In genomic region chr11:17388609-17389204, GRCh38 we compare ENCODE assay signal across 8 cellular contexts. TPM values are rescaled to one million over a fixed set of nuclear protein-coding genes. Genes with fewer than 3 reads are reported as not detected.
DNase-seq lines count a peak whose midpoint lies in the region; ATAC-seq lines count a peak whose summit lies in the region.

TSS of gene KCNJ11 (minus strand) at chr11:17388659. CDS start at chr11:17388091, 568 bp downstream.

- H3K9me3 Mint-ChIP-seq in CD4-positive, CD25-positive, alpha-beta regulatory T cell, result no peaks in the 10 kb centered on the region
- H3K9me3 Mint-ChIP-seq in activated T-helper 2 cell treated with anti-CD3 and anti-CD28 coated beads, Interferon-gamma antibody, Interleukin-2, Interleukin-4, amounts not matched to agents 10 μg/mL and 5 μg/mL and 100 μg/mL, durations not matched to agents 14 hours and 24 hours and 36 hours, result no peaks in the 10 kb centered on the region
- no peaks in the 10 kb centered on the region for H3K9me3 Mint-ChIP-seq in stimulated activated effector memory CD8-positive, alpha-beta T cell treated with anti-CD3 and anti-CD28 coated beads, Interleukin-12 subunit alpha, Interleukin-12 subunit beta, amount 100 ng/mL, for 72 hours

- peak within 1 kb of the TSS; percentile 83 to 94 (median 85) for H3K4me3 Mint-ChIP-seq in CD4-positive, CD25-positive, alpha-beta regulatory T cell
- H3K4me3 Mint-ChIP-seq in activated T-helper 2 cell treated with anti-CD3 and anti-CD28 coated beads, Interferon-gamma antibody, Interleukin-2, Interleukin-4, amounts not matched to agents 10 μg/mL and 5 μg/mL and 100 μg/mL, durations not matched to agents 14 hours and 24 hours and 36 hours (ENCODE audit: low read depth), result peak within 1 kb of the TSS; percentile 68
- peak within 1 kb of the TSS; percentile 74 for H3K4me3 Mint-ChIP-seq in stimulated activated effector memory CD8-positive, alpha-beta T cell treated with anti-CD3 and anti-CD28 coated beads, Interleukin-12 subunit alpha, Interleukin-12 subunit beta, amount 100 ng/mL, for 72 hours

- ATAC-seq in CD4-positive, CD25-positive, alpha-beta regulatory T cell (ENCODE audit: low read depth in 2 of 2), result peak in 1 of 2 donors; percentile 44
- ATAC-seq in GM19438 (IDR thresholded peaks at IDR 0.05; ENCODE audit: low read depth, unreplicated experiment) (peak; percentile 45), HG03571 (IDR thresholded peaks at IDR 0.05; ENCODE audit: unreplicated experiment) (peak; percentile 23)
- peak; percentile 63 for ATAC-seq in stimulated activated effector memory CD8-positive, alpha-beta T cell treated with anti-CD3 and anti-CD28 coated beads, Interleukin-12 subunit alpha, Interleukin-12 subunit beta, amount 100 ng/mL, for 72 hours

- peaks cover 0 to 14% (median 5%) of the 10 kb centered on the region in 4 donors for H3K4me1 Mint-ChIP-seq in CD4-positive, CD25-positive, alpha-beta regulatory T cell
- peaks cover 3% of the 10 kb centered on the region for H3K4me1 Mint-ChIP-seq in activated T-helper 2 cell treated with anti-CD3 and anti-CD28 coated beads, Interferon-gamma antibody, Interleukin-2, Interleukin-4, amounts not matched to agents 10 μg/mL and 5 μg/mL and 100 μg/mL, durations not matched to agents 14 hours and 24 hours and 36 hours (ENCODE audit: low read depth)
- H3K4me1 Mint-ChIP-seq in stimulated activated effector memory CD8-positive, alpha-beta T cell treated with anti-CD3 and anti-CD28 coated beads, Interleukin-12 subunit alpha, Interleukin-12 subunit beta, amount 100 ng/mL, for 72 hours, result peaks cover 13% of the 10 kb centered on the region

- H3K27ac ChIP-seq in CD4-positive, CD25-positive, alpha-beta regulatory T cell (ENCODE audit: insufficient read depth, low read length, poor library complexity, severe bottlenecking), result no peak within 1 kb of the TSS

- H3K27ac Mint-ChIP-seq in CD4-positive, CD25-positive, alpha-beta regulatory T cell, result peak within 1 kb of the TSS in 1 of 3 donors; percentile 20
- no peak within 1 kb of the TSS for H3K27ac Mint-ChIP-seq in activated T-helper 2 cell treated with anti-CD3 and anti-CD28 coated beads, Interferon-gamma antibody, Interleukin-2, Interleukin-4, amounts not matched to agents 10 μg/mL and 5 μg/mL and 100 μg/mL, durations not matched to agents 14 hours and 24 hours and 36 hours
- H3K27ac Mint-ChIP-seq in stimulated activated effector memory CD8-positive, alpha-beta T cell treated with anti-CD3 and anti-CD28 coated beads, Interleukin-12 subunit alpha, Interleukin-12 subunit beta, amount 100 ng/mL, for 72 hours, result peak within 1 kb of the TSS; percentile 67

- H3K27me3 Mint-ChIP-seq in CD4-positive, CD25-positive, alpha-beta regulatory T cell, result peaks cover 18% of the 10 kb centered on the region
- H3K27me3 Mint-ChIP-seq in activated T-helper 2 cell treated with anti-CD3 and anti-CD28 coated beads, Interferon-gamma antibody, Interleukin-2, Interleukin-4, amounts not matched to agents 10 μg/mL and 5 μg/mL and 100 μg/mL, durations not matched to agents 14 hours and 24 hours and 36 hours (ENCODE audit: low read depth), result peaks cover 28% of the 10 kb centered on the region

- no peaks in the 10 kb centered on the region for H3K36me3 Mint-ChIP-seq in CD4-positive, CD25-positive, alpha-beta regulatory T cell
- no peaks in the 10 kb centered on the region for H3K36me3 Mint-ChIP-seq in activated T-helper 2 cell treated with anti-CD3 and anti-CD28 coated beads, Interferon-gamma antibody, Interleukin-2, Interleukin-4, amounts not matched to agents 10 μg/mL and 5 μg/mL and 100 μg/mL, durations not matched to agents 14 hours and 24 hours and 36 hours (ENCODE audit: low read depth)
- H3K36me3 Mint-ChIP-seq in stimulated activated effector memory CD8-positive, alpha-beta T cell treated with anti-CD3 and anti-CD28 coated beads, Interleukin-12 subunit alpha, Interleukin-12 subunit beta, amount 100 ng/mL, for 72 hours, result peaks cover 6% of the 10 kb centered on the region

- no peaks in the 10 kb centered on the region for H3K36me3 ChIP-seq in CD4-positive, CD25-positive, alpha-beta regulatory T cell (ENCODE audit: control insufficient read depth, insufficient read depth, low read length)
- H3K36me3 ChIP-seq in iPS-15b (ENCODE audit: control insufficient read depth, insufficient read depth, low read length), result peaks cover 5% of the 10 kb centered on the region

- peak in 1 of 3 donors; percentile 9 for DNase-seq in CD4-positive, CD25-positive, alpha-beta regulatory T cell
- no peak for DNase-seq in activated T-helper 2 cell treated with anti-CD3 and anti-CD28 coated beads, Interferon-gamma antibody, Interleukin-2, Interleukin-4, amounts not matched to agents 10 μg/mL and 5 μg/mL and 100 μg/mL, durations not matched to agents 14 hours and 24 hours and 36 hours (ENCODE audit: low spot score)
- DNase-seq in stimulated activated effector memory CD8-positive, alpha-beta T cell treated with anti-CD3 and anti-CD28 coated beads, Interleukin-12 subunit alpha, Interleukin-12 subunit beta, amount 100 ng/mL, for 72 hours (ENCODE audit: low spot score in 2 of 2), result no peak
- DNase-seq in posterior cingulate gyrus, result no peak
- no peak for DNase-seq in islet precursor cell

- no peaks in the 10 kb centered on the region for H3K9me3 ChIP-seq in CD4-positive, CD25-positive, alpha-beta regulatory T cell (ENCODE audit: control insufficient read depth in 2 of 2, low read length in 2 of 2)
- H3K9me3 ChIP-seq in iPS-15b (ENCODE audit: control insufficient read depth, insufficient read depth, low read length), result no peaks in the 10 kb centered on the region

- H3K27me3 ChIP-seq in CD4-positive, CD25-positive, alpha-beta regulatory T cell (ENCODE audit: control insufficient read depth, insufficient read depth, low read length), result no peaks in the 10 kb centered on the region
- peaks cover 12% of the 10 kb centered on the region for H3K27me3 ChIP-seq in iPS-15b (ENCODE audit: control insufficient read depth, insufficient read depth, low read length)

- peaks cover 11% of the 10 kb centered on the region for H3K4me1 ChIP-seq in CD4-positive, CD25-positive, alpha-beta regulatory T cell (ENCODE audit: control insufficient read depth, insufficient read depth, low read length, poor library complexity, severe bottlenecking)
- H3K4me1 ChIP-seq in iPS-15b (ENCODE audit: control insufficient read depth, insufficient read depth, low read length), result no peaks in the 10 kb centered on the region

- no peak within 1 kb of the TSS for H3K4me3 ChIP-seq in CD4-positive, CD25-positive, alpha-beta regulatory T cell (ENCODE audit: low read depth, low read length)
- peak within 1 kb of the TSS; percentile 56 for H3K4me3 ChIP-seq in iPS-15b (ENCODE audit: low read depth, low read length)

- intact Hi-C loops in activated T-helper 2 cell treated with anti-CD3 and anti-CD28 coated beads, Interferon-gamma antibody, Interleukin-2, Interleukin-4, amounts not matched to agents 10 μg/mL and 5 μg/mL and 100 μg/mL, durations not matched to agents 14 hours and 24 hours and 36 hours (cut with micrococcal nuclease), result no loop called here
- intact Hi-C loops in posterior cingulate gyrus (cut with DNase I), result no loop called here

- no peak within 1 kb of the TSS for H3K9ac ChIP-seq in iPS-15b (ENCODE audit: low read depth, low read length)

RNA-seq across cellular contexts. Expression of gene KCNJ11, which starts in this region (rescaled TPM):
- not detected for total RNA-seq in CD4-positive, CD25-positive, alpha-beta regulatory T cell
- not detected for polyA plus RNA-seq in CD4-positive, CD25-positive, alpha-beta regulatory T cell
- 0.83 and 0.91 TPM in 2 replicates for total RNA-seq in activated T-helper 2 cell treated with anti-CD3 and anti-CD28 coated beads, Interferon-gamma antibody, Interleukin-2, Interleukin-4, amounts not matched to agents 10 μg/mL and 5 μg/mL and 100 μg/mL, durations not matched to agents 14 hours and 24 hours and 36 hours
